ENCODE assay signal across 1 cellular context in the genomic region with DNA sequence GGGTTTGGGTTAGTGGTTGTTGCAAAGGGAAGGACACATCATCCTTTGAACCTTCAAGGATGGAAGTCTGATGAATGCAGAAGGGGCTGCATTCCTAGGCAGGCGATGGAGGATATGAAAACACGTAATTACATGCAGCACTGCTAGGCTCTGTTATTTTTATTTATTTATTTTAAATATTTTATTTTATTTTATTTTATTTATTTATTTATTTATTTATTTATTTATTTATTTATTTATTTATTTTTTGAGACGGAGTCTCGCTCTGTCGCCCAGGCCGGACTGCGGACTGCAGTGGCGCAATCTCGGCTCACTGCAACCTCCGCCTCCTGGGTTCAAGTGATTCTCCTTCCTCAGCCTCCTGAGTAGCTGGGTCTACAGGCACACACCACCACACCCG. TPM values are rescaled to one million over a fixed set of nuclear protein-coding genes. Genes with fewer than 3 reads are reported as not detected.
"Had no signal": no experiment of that assay in that cellular context is flagged by ENCODE, and none has a peak within 500 bp of the region (broad histone marks: within the 10 kb centered on the region; RNA-seq: fewer than 3 reads in every experiment).

No MANE protein-coding gene starts in this region.

RNA-seq across cellular contexts. Expression of a gene that starts 59.6 kb away (rescaled TPM):
- total RNA-seq: GM23248 had no signal
